ENCODE assay signal across 8 cellular contexts in the genomic region with DNA sequence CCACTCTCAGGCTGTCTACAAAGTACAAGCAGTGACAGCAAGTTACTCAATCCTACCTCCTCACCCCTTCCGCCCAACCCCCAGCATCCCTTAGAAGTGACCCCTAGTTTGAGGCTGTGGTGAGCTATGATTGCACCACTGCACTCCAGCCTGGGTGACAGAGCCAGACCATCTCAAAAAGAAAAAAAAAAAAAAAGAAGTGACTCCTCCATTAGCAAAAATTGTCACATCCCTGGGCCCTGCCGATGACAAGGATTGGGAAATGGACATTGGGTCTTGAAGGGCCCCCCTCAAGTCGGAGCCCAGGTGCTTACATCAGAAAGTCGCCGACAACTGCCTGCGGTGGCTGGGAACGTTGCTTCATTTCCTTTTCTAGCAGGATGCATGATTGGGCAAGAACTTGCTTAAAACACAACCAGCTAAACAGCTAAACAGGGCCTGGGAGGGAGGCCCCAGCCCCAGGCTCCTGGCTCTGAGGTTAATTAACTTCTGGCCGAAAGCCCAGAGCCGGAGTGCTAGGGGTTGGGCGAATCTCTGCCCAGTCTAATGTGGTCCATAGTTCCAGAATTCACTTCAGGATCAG. TPM values are rescaled to one million over a fixed set of nuclear protein-coding genes. Genes with fewer than 3 reads are reported as not detected.
DNase-seq lines count a peak whose midpoint lies in the region; ATAC-seq and TF ChIP-seq lines count a peak whose summit lies in the region.

No MANE protein-coding gene starts in this region.

- peak; percentile 82 for ATAC-seq in memory B cell (ENCODE audit: low read depth)
- ATAC-seq in HG03039 (IDR thresholded peaks at IDR 0.05; ENCODE audit: unreplicated experiment) = no peak

- H3K36me3 ChIP-seq in KOPT-K1 (ENCODE audit: insufficient read depth, low read length) = no peaks in the 10 kb centered on the region
- H3K36me3 ChIP-seq in thyroid gland = peaks cover 0 to 14% of the 10 kb centered on the region in 2 donors

- H3K4me1 ChIP-seq in thyroid gland = peaks cover 35 to 42% of the 10 kb centered on the region in 2 donors

- TF ChIP-seq CTCF in coronary artery (IDR thresholded peaks at IDR 0.05) (no peak), thyroid gland (IDR thresholded peaks at IDR 0.05) (no peak)

- no peaks in the 10 kb centered on the region for H3K9me3 Mint-ChIP-seq in memory B cell

- H3K27ac Mint-ChIP-seq in memory B cell = no peak overlapping the region

- peaks cover 14% of the 10 kb centered on the region for H3K4me1 Mint-ChIP-seq in memory B cell

- peaks cover 4% of the 10 kb centered on the region for H3K27me3 Mint-ChIP-seq in memory B cell

- no peaks in the 10 kb centered on the region for H3K27me3 ChIP-seq in thyroid gland

- H3K9me3 ChIP-seq in KOPT-K1 (ENCODE audit: insufficient read depth, low read length, poor library complexity, severe bottlenecking) = no peaks in the 10 kb centered on the region
- H3K9me3 ChIP-seq in thyroid gland = no peaks in the 10 kb centered on the region

- peak overlapping the region; percentile 21 for H3K4me3 ChIP-seq in coronary artery
- no peak overlapping the region for H3K4me3 ChIP-seq in thyroid gland (replicated peaks in 1 of 3)

- intact Hi-C loops in thyroid gland (cut with DNase I) = no loop called here

- no peak overlapping the region for H3K4me3 Mint-ChIP-seq in memory B cell

- no peak for TF ChIP-seq POLR2A in thyroid gland (IDR thresholded peaks at IDR 0.05)

- peak; percentile 48 for DNase-seq in activated CD4-positive, alpha-beta T cell treated with anti-CD3 and anti-CD28 coated beads for 48 hours
- DNase-seq in activated CD4-positive, alpha-beta T cell treated with anti-CD3 and anti-CD28 coated beads for 4 hours = no peak
- peak; percentile 100 for DNase-seq in SKM-1 (lab: John Stamatoyannopoulos, UW; ENCODE audit: unreplicated experiment)
- peak; percentile 86 for DNase-seq in coronary artery (ENCODE audit: low spot score)
- peak in 1 of 2 donors; percentile 31 for DNase-seq in memory B cell (ENCODE audit: low spot score in 2 of 2)
- peak; percentile 92 for DNase-seq in thyroid gland

- H3K27ac ChIP-seq in KOPT-K1 (ENCODE audit: low read depth, low read length, poor library complexity, severe bottlenecking) = peak overlapping the region; percentile 97
- H3K27ac ChIP-seq in coronary artery = peak overlapping the region; percentile 63 to 76
- H3K27ac ChIP-seq in thyroid gland = peak overlapping the region; percentile 62 to 86 (median 80)

- 4 to 6% methylated on average over 10 of the region's 10 CpGs for WGBS in thyroid gland, 2 donors

- H3K36me3 Mint-ChIP-seq in memory B cell = peaks cover 6% of the 10 kb centered on the region

RNA-seq across cellular contexts. Expression of gene RAB3D, which starts 15.3 kb away (rescaled TPM):
- 10 to 100 TPM; 14.8 to 30.3 (median 20.6) TPM for total RNA-seq in thyroid gland

RNA-seq across cellular contexts. Expression of gene TMEM205, which starts 21.9 kb away (rescaled TPM):
- 1,000 to 10,000 TPM in 1 of 4 donors, 100 to 1,000 TPM in 3; 266 to 1,029 (median 650) TPM for total RNA-seq in thyroid gland

RNA-seq across cellular contexts. Expression of gene CCDC159, which starts 22.1 kb away (rescaled TPM):
- total RNA-seq in thyroid gland = 10 to 100 TPM; 27.0 to 36.9 (median 34.5) TPM

RNA-seq across cellular contexts. Expression of gene TSPAN16, which starts 28.2 kb away (rescaled TPM):
- total RNA-seq in thyroid gland = under 1 TPM in 1 of 4 donors, not detected in 3; 0.54 TPM

RNA-seq across cellular contexts. Expression of gene PLPPR2, which starts 31.1 kb away (rescaled TPM):
- total RNA-seq in thyroid gland = 10 to 100 TPM in 1 of 4 donors, 1 to 10 TPM in 3; 6.0 to 18.4 (median 8.9) TPM

Comparison
In these comparisons a context has a peak if more than half of its experiments do, and no peak if none do; other contexts are left out.
1. DNase-seq: peak in activated CD4-positive, alpha-beta T cell treated with anti-CD3 and anti-CD28 coated beads for 48 hours (single experiment), SKM-1 (single experiment), coronary artery (single experiment) and thyroid gland (2 of 2); none in activated CD4-positive, alpha-beta T cell treated with anti-CD3 and anti-CD28 coated beads for 4 hours (0 of 2).
2. Peak in every context shown above with its lines, with median percentiles within 50 percentile points of each other: H3K27ac ChIP-seq.